Comparison of ENCODE assay signal across 2 cellular contexts in the genomic region with DNA sequence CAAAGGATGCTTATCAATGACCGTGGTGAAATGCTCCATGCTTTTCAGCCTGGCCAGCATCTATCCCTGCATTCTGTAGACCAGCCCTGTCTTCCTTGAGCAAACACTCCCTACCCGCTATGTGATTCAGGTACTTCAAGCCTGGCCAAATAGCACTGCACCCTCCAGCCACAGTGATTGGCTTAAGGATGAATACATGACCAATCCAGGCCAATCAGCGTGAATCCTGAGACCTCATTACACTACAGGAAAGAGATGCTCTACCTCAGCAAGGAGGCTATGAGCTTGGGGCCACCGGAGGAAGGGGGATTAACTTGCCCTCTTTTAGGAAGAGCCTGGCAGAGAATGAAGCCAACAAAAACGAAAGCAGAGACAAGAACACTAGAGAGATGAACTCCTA.
TF ChIP-seq lines count a peak whose summit lies in the region.

No MANE protein-coding gene starts in this region.

TF ChIP-seq in HCT116, 20 proteins besides CTCF, POLR2A, EP300 and RAD21:
- no peak for TF ChIP-seq EGR1 (IDR thresholded peaks at IDR 0.05; ENCODE audit: low read depth)

TF ChIP-seq in H1, 55 proteins besides CTCF, POLR2A, EP300 and RAD21:
- TF ChIP-seq RBBP5 (IDR thresholded peaks at IDR 0.05; ENCODE audit: borderline replicate concordance, low read depth, low read length), result no peak
